ENCODE assay signal across 2 cellular contexts in genomic region chr10:34869128-34869836, GRCh38.
TF ChIP-seq lines count a peak whose summit lies in the region.

No MANE protein-coding gene starts in this region.

TF ChIP-seq in GM23338, 12 proteins besides CTCF, POLR2A, EP300 and RAD21:
- no peak for TF ChIP-seq ZNF331 (CRISPR knock-in tag; IDR thresholded peaks at IDR 0.05; ENCODE audit: low read depth)
- TF ChIP-seq, protein P1, sequence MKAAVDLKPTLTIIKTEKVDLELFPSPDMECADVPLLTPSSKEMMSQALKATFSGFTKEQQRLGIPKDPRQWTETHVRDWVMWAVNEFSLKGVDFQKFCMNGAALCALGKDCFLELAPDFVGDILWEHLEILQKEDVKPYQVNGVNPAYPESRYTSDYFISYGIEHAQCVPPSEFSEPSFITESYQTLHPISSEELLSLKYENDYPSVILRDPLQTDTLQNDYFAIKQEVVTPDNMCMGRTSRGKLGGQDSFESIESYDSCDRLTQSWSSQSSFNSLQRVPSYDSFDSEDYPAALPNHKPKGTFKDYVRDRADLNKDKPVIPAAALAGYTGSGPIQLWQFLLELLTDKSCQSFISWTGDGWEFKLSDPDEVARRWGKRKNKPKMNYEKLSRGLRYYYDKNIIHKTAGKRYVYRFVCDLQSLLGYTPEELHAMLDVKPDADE (IDR thresholded peaks at IDR 0.05), result no peak
- no peak for TF ChIP-seq NANOG (IDR thresholded peaks at IDR 0.05; ENCODE audit: borderline replicate concordance)
- TF ChIP-seq EZH2phosphoT487 (IDR thresholded peaks at IDR 0.05; ENCODE audit: unreplicated experiment), result no peak
- TF ChIP-seq EZH2 (IDR thresholded peaks at IDR 0.05; ENCODE audit: low read depth, unreplicated experiment), result no peak
- TF ChIP-seq, protein P2, sequence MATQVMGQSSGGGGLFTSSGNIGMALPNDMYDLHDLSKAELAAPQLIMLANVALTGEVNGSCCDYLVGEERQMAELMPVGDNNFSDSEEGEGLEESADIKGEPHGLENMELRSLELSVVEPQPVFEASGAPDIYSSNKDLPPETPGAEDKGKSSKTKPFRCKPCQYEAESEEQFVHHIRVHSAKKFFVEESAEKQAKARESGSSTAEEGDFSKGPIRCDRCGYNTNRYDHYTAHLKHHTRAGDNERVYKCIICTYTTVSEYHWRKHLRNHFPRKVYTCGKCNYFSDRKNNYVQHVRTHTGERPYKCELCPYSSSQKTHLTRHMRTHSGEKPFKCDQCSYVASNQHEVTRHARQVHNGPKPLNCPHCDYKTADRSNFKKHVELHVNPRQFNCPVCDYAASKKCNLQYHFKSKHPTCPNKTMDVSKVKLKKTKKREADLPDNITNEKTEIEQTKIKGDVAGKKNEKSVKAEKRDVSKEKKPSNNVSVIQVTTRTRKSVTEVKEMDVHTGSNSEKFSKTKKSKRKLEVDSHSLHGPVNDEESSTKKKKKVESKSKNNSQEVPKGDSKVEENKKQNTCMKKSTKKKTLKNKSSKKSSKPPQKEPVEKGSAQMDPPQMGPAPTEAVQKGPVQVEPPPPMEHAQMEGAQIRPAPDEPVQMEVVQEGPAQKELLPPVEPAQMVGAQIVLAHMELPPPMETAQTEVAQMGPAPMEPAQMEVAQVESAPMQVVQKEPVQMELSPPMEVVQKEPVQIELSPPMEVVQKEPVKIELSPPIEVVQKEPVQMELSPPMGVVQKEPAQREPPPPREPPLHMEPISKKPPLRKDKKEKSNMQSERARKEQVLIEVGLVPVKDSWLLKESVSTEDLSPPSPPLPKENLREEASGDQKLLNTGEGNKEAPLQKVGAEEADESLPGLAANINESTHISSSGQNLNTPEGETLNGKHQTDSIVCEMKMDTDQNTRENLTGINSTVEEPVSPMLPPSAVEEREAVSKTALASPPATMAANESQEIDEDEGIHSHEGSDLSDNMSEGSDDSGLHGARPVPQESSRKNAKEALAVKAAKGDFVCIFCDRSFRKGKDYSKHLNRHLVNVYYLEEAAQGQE (IDR thresholded peaks at IDR 0.05; ENCODE audit: unreplicated experiment), result no peak
- TF ChIP-seq, protein P3, sequence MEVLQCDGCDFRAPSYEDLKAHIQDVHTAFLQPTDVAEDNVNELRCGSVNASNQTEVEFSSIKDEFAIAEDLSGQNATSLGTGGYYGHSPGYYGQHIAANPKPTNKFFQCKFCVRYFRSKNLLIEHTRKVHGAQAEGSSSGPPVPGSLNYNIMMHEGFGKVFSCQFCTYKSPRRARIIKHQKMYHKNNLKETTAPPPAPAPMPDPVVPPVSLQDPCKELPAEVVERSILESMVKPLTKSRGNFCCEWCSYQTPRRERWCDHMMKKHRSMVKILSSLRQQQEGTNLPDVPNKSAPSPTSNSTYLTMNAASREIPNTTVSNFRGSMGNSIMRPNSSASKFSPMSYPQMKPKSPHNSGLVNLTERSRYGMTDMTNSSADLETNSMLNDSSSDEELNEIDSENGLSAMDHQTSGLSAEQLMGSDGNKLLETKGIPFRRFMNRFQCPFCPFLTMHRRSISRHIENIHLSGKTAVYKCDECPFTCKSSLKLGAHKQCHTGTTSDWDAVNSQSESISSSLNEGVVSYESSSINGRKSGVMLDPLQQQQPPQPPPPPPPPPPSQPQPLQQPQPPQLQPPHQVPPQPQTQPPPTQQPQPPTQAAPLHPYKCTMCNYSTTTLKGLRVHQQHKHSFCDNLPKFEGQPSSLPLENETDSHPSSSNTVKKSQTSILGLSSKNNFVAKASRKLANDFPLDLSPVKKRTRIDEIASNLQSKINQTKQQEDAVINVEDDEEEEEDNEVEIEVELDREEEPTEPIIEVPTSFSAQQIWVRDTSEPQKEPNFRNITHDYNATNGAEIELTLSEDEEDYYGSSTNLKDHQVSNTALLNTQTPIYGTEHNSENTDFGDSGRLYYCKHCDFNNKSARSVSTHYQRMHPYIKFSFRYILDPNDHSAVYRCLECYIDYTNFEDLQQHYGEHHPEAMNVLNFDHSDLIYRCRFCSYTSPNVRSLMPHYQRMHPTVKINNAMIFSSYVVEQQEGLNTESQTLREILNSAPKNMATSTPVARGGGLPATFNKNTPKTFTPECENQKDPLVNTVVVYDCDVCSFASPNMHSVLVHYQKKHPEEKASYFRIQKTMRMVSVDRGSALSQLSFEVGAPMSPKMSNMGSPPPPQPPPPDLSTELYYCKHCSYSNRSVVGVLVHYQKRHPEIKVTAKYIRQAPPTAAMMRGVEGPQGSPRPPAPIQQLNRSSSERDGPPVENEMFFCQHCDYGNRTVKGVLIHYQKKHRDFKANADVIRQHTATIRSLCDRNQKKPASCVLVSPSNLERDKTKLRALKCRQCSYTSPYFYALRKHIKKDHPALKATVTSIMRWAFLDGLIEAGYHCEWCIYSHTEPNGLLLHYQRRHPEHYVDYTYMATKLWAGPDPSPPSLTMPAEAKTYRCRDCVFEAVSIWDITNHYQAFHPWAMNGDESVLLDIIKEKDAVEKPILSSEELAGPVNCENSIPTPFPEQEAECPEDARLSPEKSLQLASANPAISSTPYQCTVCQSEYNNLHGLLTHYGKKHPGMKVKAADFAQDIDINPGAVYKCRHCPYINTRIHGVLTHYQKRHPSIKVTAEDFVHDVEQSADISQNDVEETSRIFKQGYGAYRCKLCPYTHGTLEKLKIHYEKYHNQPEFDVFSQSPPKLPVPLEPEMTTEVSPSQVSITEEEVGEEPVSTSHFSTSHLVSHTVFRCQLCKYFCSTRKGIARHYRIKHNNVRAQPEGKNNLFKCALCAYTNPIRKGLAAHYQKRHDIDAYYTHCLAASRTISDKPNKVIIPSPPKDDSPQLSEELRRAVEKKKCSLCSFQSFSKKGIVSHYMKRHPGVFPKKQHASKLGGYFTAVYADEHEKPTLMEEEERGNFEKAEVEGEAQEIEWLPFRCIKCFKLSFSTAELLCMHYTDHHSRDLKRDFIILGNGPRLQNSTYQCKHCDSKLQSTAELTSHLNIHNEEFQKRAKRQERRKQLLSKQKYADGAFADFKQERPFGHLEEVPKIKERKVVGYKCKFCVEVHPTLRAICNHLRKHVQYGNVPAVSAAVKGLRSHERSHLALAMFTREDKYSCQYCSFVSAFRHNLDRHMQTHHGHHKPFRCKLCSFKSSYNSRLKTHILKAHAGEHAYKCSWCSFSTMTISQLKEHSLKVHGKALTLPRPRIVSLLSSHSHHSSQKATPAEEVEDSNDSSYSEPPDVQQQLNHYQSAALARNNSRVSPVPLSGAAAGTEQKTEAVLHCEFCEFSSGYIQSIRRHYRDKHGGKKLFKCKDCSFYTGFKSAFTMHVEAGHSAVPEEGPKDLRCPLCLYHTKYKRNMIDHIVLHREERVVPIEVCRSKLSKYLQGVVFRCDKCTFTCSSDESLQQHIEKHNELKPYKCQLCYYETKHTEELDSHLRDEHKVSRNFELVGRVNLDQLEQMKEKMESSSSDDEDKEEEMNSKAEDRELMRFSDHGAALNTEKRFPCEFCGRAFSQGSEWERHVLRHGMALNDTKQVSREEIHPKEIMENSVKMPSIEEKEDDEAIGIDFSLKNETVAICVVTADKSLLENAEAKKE (CRISPR knock-in tag; IDR thresholded peaks at IDR 0.05), result no peak
- TF ChIP-seq CREB1 (CRISPR knock-in tag; IDR thresholded peaks at IDR 0.05; ENCODE audit: low read depth), result no peak
- TF ChIP-seq JUNB (IDR thresholded peaks at IDR 0.05; ENCODE audit: unreplicated experiment), result no peak
- TF ChIP-seq STAT1 (IDR thresholded peaks at IDR 0.05; ENCODE audit: unreplicated experiment), result no peak
- no peak for TF ChIP-seq ZNF114 (CRISPR knock-in tag; IDR thresholded peaks at IDR 0.05)
- TF ChIP-seq POLR2AphosphoS5 (IDR thresholded peaks at IDR 0.05; ENCODE audit: low read depth), result no peak

TF ChIP-seq in H1, 55 proteins besides CTCF, POLR2A, EP300 and RAD21:
- TF ChIP-seq NRF1 (IDR thresholded peaks at IDR 0.05; ENCODE audit: low read depth, low read length) (no peak), ASH2L (IDR thresholded peaks at IDR 0.05; ENCODE audit: low read length) (no peak), SIRT6 (IDR thresholded peaks at IDR 0.05; ENCODE audit: low read length) (no peak), HDAC2 (IDR thresholded peaks at IDR 0.05; ENCODE audit: borderline replicate concordance in 1 of 2, low read depth in 2 of 2, low read length in 2 of 2) (no peak), ZNF274 (IDR thresholded peaks at IDR 0.05; ENCODE audit: borderline replicate concordance, extremely low read depth, low read length) (no peak), CBX8 (IDR thresholded peaks at IDR 0.05; ENCODE audit: borderline replicate concordance, low read depth, low read length) (no peak), JUN (IDR thresholded peaks at IDR 0.05; ENCODE audit: low read depth, low read length) (no peak), KDM1A (IDR thresholded peaks at IDR 0.05; ENCODE audit: borderline replicate concordance, low read length) (no peak), FOSL1 (IDR thresholded peaks at IDR 0.05; ENCODE audit: insufficient read depth, low read depth, low read length) (no peak), CHD7 (IDR thresholded peaks at IDR 0.05; ENCODE audit: insufficient replicate concordance, low read length) (no peak), RXRA (IDR thresholded peaks at IDR 0.05; ENCODE audit: insufficient read depth, low read depth, low read length) (no peak), PHF8 (conservative IDR thresholded peaks at IDR 0.05; ENCODE audit: low read depth, low read length) (no peak), HDAC6 (IDR thresholded peaks at IDR 0.05; ENCODE audit: low read depth, low read length) (no peak), GABPA (IDR thresholded peaks at IDR 0.05; ENCODE audit: borderline replicate concordance, insufficient read depth, low read length) (no peak)
- TF ChIP-seq, protein P4, sequence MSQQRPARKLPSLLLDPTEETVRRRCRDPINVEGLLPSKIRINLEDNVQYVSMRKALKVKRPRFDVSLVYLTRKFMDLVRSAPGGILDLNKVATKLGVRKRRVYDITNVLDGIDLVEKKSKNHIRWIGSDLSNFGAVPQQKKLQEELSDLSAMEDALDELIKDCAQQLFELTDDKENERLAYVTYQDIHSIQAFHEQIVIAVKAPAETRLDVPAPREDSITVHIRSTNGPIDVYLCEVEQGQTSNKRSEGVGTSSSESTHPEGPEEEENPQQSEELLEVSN (IDR thresholded peaks at IDR 0.05), result no peak
TF ChIP-seq in H1: peak in this region for 0.
